ENCODE assay signal across 10 cellular contexts in genomic region chr13:65615506-65615905, GRCh38.
"Had no signal": no experiment of that assay in that cellular context is flagged by ENCODE, and none has a peak within 500 bp of the region (broad histone marks: within the 10 kb centered on the region; RNA-seq: fewer than 3 reads in every experiment).

No MANE protein-coding gene starts in this region.

- H3K27ac ChIP-seq: GM23248 had no signal

- DNase-seq: GM23248, GOT3, H7, H9, HCEC 1CT, HFFc6 had no signal

- H3K4me3 ChIP-seq: GM23248, GM23338, HAP-1 had no signal

- H3K36me3 ChIP-seq: HAP-1 had no signal

- H2AFZ ChIP-seq: GM23248, GM23338 had no signal

- ATAC-seq: GM23338, HCT116 had no signal

- H3K9ac ChIP-seq: GM23248 had no signal

- H3K4me1 ChIP-seq: HAP-1 had no signal

- H3K9me3 ChIP-seq: HAP-1 had no signal

- FAIRE-seq: H54 had no signal

- H3K4me2 ChIP-seq: GM23338 had no signal
